In genomic region chrX:30971761-30972603, GRCh38 we compare ENCODE assay signal across 8 cellular contexts.
DNase-seq lines count a peak whose midpoint lies in the region; ATAC-seq, FAIRE-seq and TF ChIP-seq lines count a peak whose summit lies in the region.

No MANE protein-coding gene starts in this region.

- peak overlapping the region; percentile 75 for H2AFZ ChIP-seq in mammary epithelial cell (ENCODE audit: low read depth, low read length)

- peak; percentile 88 for FAIRE-seq in kidney (lab: Jason Lieb, UNC)

- peak; percentile 30 for DNase-seq in GDM1 (lab: John Stamatoyannopoulos, UW)
- peak; percentile 50 for DNase-seq in RPMI7951 (ENCODE audit: low read depth)
- peak; percentile 37 for DNase-seq in mammary epithelial cell
- no peak for DNase-seq in kidney
- DNase-seq in DMS79 treated with DMSO at 0.1 percent for 48 hours (lab: John Stamatoyannopoulos, UW) = no peak

- ATAC-seq in GM21367 (IDR thresholded peaks at IDR 0.05; ENCODE audit: unreplicated experiment) (peak; percentile 96), HG03575 (IDR thresholded peaks at IDR 0.05; ENCODE audit: extremely low read depth, insufficient number of reproducible peaks, low FRiP score, unreplicated experiment) (peak; percentile 59)
- no peak for ATAC-seq in stimulated activated memory B cell treated with anti-CD40 and anti-IgM and Interleukin-4, amounts not matched to agents 10 μg/mL and 1 μg/mL and 100 μg/mL, for 72 hours

- WGBS in mammary epithelial cell (ENCODE audit: low coverage, missing lambda C conversion rate) = 21% methylated on average over 10 of the region's 10 CpGs

- in situ Hi-C loops in mammary epithelial cell (cut with MboI; ENCODE audit: low sequenced_read_pairs in 2 of 2) = no loop called here

- peak overlapping the region; percentile 45 for H3K4me2 ChIP-seq in mammary epithelial cell (ENCODE audit: insufficient read depth, low read depth, low read length)

- H3K9me3 ChIP-seq in mammary epithelial cell (replicated peaks; ENCODE audit: insufficient read depth, low read length) (no peaks in the 10 kb centered on the region), kidney (ENCODE audit: control insufficient read depth in 1 of 2, low read length in 2 of 2) (no peaks in the 10 kb centered on the region)

- H3K27me3 Mint-ChIP-seq in stimulated activated memory B cell treated with anti-CD40 and anti-IgM and Interleukin-4, amounts not matched to agents 10 μg/mL and 1 μg/mL and 100 μg/mL, for 72 hours = peaks cover 3% of the 10 kb centered on the region

- dilution Hi-C loops in mammary epithelial cell (cut with HindIII; ENCODE audit: low sequenced_read_pairs) = loop anchor here (5.0 kb wide), 1 partner anchor 40 kb away; no protein-coding TSS in a partner anchor

- H3K4me1 ChIP-seq in mammary epithelial cell (ENCODE audit: insufficient read depth, low read length) (no peaks in the 10 kb centered on the region), kidney (ENCODE audit: control insufficient read depth in 1 of 2, insufficient read depth in 1 of 2, low read depth in 1 of 2, low read length in 2 of 2) (no peaks in the 10 kb centered on the region)

- H3K36me3 Mint-ChIP-seq in stimulated activated memory B cell treated with anti-CD40 and anti-IgM and Interleukin-4, amounts not matched to agents 10 μg/mL and 1 μg/mL and 100 μg/mL, for 72 hours = no peaks in the 10 kb centered on the region

- H3K27ac ChIP-seq in mammary epithelial cell (ENCODE audit: insufficient read depth, low read depth, low read length) = no peak overlapping the region
- no peak overlapping the region for H3K27ac ChIP-seq in kidney (ENCODE audit: low read depth in 2 of 2, low read length in 2 of 2)

- H3K4me3 ChIP-seq in mammary epithelial cell (replicated peaks in 1 of 3; ENCODE audit: insufficient read depth in 1 of 3, low read depth in 2 of 3, low read length in 3 of 3) (peak overlapping the region in 2 of 3 experiments; percentile 14 to 19), kidney (ENCODE audit: low read length in 2 of 2) (peak overlapping the region; percentile 29 to 43)

- H3K4me1 Mint-ChIP-seq in stimulated activated memory B cell treated with anti-CD40 and anti-IgM and Interleukin-4, amounts not matched to agents 10 μg/mL and 1 μg/mL and 100 μg/mL, for 72 hours = no peaks in the 10 kb centered on the region

- no peaks in the 10 kb centered on the region for H4K20me1 ChIP-seq in mammary epithelial cell (ENCODE audit: insufficient read depth, low read length)

- H3K4me3 Mint-ChIP-seq in stimulated activated memory B cell treated with anti-CD40 and anti-IgM and Interleukin-4, amounts not matched to agents 10 μg/mL and 1 μg/mL and 100 μg/mL, for 72 hours = peak overlapping the region; percentile 48

- no peak overlapping the region for H3K27ac Mint-ChIP-seq in stimulated activated memory B cell treated with anti-CD40 and anti-IgM and Interleukin-4, amounts not matched to agents 10 μg/mL and 1 μg/mL and 100 μg/mL, for 72 hours

- no peaks in the 10 kb centered on the region for H3K9me3 Mint-ChIP-seq in stimulated activated memory B cell treated with anti-CD40 and anti-IgM and Interleukin-4, amounts not matched to agents 10 μg/mL and 1 μg/mL and 100 μg/mL, for 72 hours

- CTCF ChIA-PET in mammary epithelial cell (lab: Charles Lee; ENCODE audit: low non-redundant PET) = interaction anchor here (0.7 kb wide), 1 partner anchor 114 kb away, joined by 3 read pairs; no protein-coding TSS in a partner anchor

- H3K79me2 ChIP-seq in mammary epithelial cell (ENCODE audit: insufficient read depth, low read length) = no peaks in the 10 kb centered on the region

- H3K9ac ChIP-seq in mammary epithelial cell (ENCODE audit: insufficient read depth, low read length) = no peak overlapping the region
- H3K9ac ChIP-seq in kidney (ENCODE audit: low read length in 2 of 2) = no peak overlapping the region

- TF ChIP-seq CTCF in mammary epithelial cell (conservative IDR thresholded peaks at IDR 0.05 in 1 of 2, IDR thresholded peaks at IDR 0.05 in 1 of 2; ENCODE audit: extremely low read depth in 1 of 2, insufficient read depth in 1 of 2, low read depth in 1 of 2, low read length in 2 of 2) (peak; percentile 78 to 85), kidney (IDR thresholded peaks at IDR 0.05; ENCODE audit: borderline replicate concordance, extremely low read depth, insufficient read depth) (peak; percentile 53)

- BruUV-seq in mammary epithelial cell (replicated peaks; lab: Mats Ljungman, UMichigan) = no TSS peak

- intact Hi-C loops in mammary epithelial cell (cut with micrococcal nuclease) = loop anchor here (2.0 kb wide), 1 partner anchor 235 kb away; no protein-coding TSS in a partner anchor
- intact Hi-C loops in kidney (cut with DNase I) = no loop called here

- H3K27me3 ChIP-seq in mammary epithelial cell (ENCODE audit: insufficient read depth, low read length) = peaks cover 4% of the 10 kb centered on the region

- no peaks in the 10 kb centered on the region for H3K36me3 ChIP-seq in mammary epithelial cell (ENCODE audit: insufficient read depth, low read length)
- no peaks in the 10 kb centered on the region for H3K36me3 ChIP-seq in kidney (ENCODE audit: control insufficient read depth in 1 of 2, insufficient read depth in 2 of 2, low read length in 2 of 2)

Comparison
In these comparisons a context has a peak if more than half of its experiments do, and no peak if none do; other contexts are left out.
1. DNase-seq: peak in GDM1 (single experiment), RPMI7951 (single experiment) and mammary epithelial cell (single experiment); none in kidney (single experiment) and DMS79 treated with DMSO at 0.1 percent for 48 hours (single experiment).